In the genomic region with DNA sequence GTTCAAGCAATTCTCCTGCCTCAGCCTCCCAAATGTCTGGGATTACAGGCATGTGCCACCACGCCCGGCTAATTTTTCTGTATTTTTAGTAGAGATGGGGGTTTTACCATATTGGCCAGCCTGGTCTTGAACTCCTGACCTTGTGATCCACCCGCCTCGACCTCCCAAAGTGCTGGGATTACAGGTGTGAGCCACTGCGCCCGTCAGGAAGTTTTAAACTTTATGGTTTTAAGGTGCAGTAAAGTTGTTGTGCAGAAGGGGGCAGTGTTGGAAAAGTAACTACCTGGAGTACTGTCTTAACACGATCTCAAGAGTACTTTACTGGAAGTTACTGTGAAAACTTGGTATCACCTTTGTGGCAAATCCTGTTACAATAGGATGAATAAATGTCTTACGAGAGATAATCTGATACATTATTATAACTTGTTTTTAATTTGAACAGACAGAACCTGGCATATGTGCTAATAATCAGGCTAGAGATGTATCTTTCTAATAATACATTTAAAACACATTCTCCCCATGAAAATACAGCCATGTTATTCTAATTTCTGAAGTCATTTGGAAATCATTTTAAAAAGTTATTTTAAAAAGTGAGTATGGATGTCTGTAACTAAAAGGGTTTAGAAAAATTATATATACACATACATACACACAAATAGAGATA, we compare ENCODE assay signal across 8 cellular contexts. TPM values are rescaled to one million over a fixed set of nuclear protein-coding genes. Genes with fewer than 3 reads are reported as not detected.
DNase-seq lines count a peak whose midpoint lies in the region; ATAC-seq and TF ChIP-seq lines count a peak whose summit lies in the region.

No MANE protein-coding gene starts in this region.

- CTCF ChIA-PET in activated CD8-positive, alpha-beta memory T cell treated with anti-CD3 and anti-CD28 coated beads, Interleukin-2, amount 10 ng/mL, durations not matched to agents 7 days and 5 days (lab: Charles Lee): interaction anchor here (0.6 to 2.8 kb wide), 18 partner anchors 10 to 262 kb away, joined by 3 to 14 read pairs (median 3); a partner anchor contains a TSS

- no peak for TF ChIP-seq POLR2A in erythroblast (IDR thresholded peaks at IDR 0.05; ENCODE audit: low read length)

- H3K27me3 Mint-ChIP-seq in activated CD8-positive, alpha-beta memory T cell treated with anti-CD3 and anti-CD28 coated beads, Interleukin-2, amount 10 ng/mL, durations not matched to agents 7 days and 5 days: no peaks in the 10 kb centered on the region
- H3K27me3 Mint-ChIP-seq in natural killer cell treated with Interleukin-12 subunit alpha and Interleukin-12 subunit beta and Interleukin-15 and Interleukin-18, amount 100 ng/mL, for 72 hours: no peaks in the 10 kb centered on the region
- no peaks in the 10 kb centered on the region for H3K27me3 Mint-ChIP-seq in type B pancreatic cell

- no peaks in the 10 kb centered on the region for H3K9me3 Mint-ChIP-seq in activated CD8-positive, alpha-beta memory T cell treated with anti-CD3 and anti-CD28 coated beads, Interleukin-2, amount 10 ng/mL, durations not matched to agents 7 days and 5 days (ENCODE audit: low read depth)
- H3K9me3 Mint-ChIP-seq in natural killer cell treated with Interleukin-12 subunit alpha and Interleukin-12 subunit beta and Interleukin-15 and Interleukin-18, amount 100 ng/mL, for 72 hours: no peaks in the 10 kb centered on the region
- H3K9me3 Mint-ChIP-seq in type B pancreatic cell: no peaks in the 10 kb centered on the region

- peak; percentile 8 for DNase-seq in CMK (ENCODE audit: low read depth)
- peak; percentile 35 for DNase-seq in HCEC 1CT
- DNase-seq in NCI-H748 (lab: John Stamatoyannopoulos, UW; ENCODE audit: unreplicated experiment): peak; percentile 15
- peak; percentile 71 for DNase-seq in activated CD8-positive, alpha-beta memory T cell treated with anti-CD3 and anti-CD28 coated beads, Interleukin-2, amount 10 ng/mL, durations not matched to agents 7 days and 5 days
- peak; percentile 61 to 81 for DNase-seq in erythroblast (lab: John Stamatoyannopoulos, UW)
- DNase-seq in natural killer cell treated with Interleukin-12 subunit alpha and Interleukin-12 subunit beta and Interleukin-15 and Interleukin-18, amount 100 ng/mL, for 72 hours (ENCODE audit: low spot score): peak; percentile 73
- DNase-seq in type B pancreatic cell (ENCODE audit: extremely low spot score, unreplicated experiment): no peak

- H3K4me1 Mint-ChIP-seq in activated CD8-positive, alpha-beta memory T cell treated with anti-CD3 and anti-CD28 coated beads, Interleukin-2, amount 10 ng/mL, durations not matched to agents 7 days and 5 days: peaks cover 10% of the 10 kb centered on the region
- no peaks in the 10 kb centered on the region for H3K4me1 Mint-ChIP-seq in natural killer cell treated with Interleukin-12 subunit alpha and Interleukin-12 subunit beta and Interleukin-15 and Interleukin-18, amount 100 ng/mL, for 72 hours (ENCODE audit: low read depth in 2 of 2)
- H3K4me1 Mint-ChIP-seq in type B pancreatic cell (ENCODE audit: unreplicated experiment): peaks cover 3% of the 10 kb centered on the region

- peak; percentile 83 for TF ChIP-seq CTCF in type B pancreatic cell (conservative IDR thresholded peaks at IDR 0.05)

- H3K36me3 Mint-ChIP-seq in activated CD8-positive, alpha-beta memory T cell treated with anti-CD3 and anti-CD28 coated beads, Interleukin-2, amount 10 ng/mL, durations not matched to agents 7 days and 5 days: no peaks in the 10 kb centered on the region
- no peaks in the 10 kb centered on the region for H3K36me3 Mint-ChIP-seq in natural killer cell treated with Interleukin-12 subunit alpha and Interleukin-12 subunit beta and Interleukin-15 and Interleukin-18, amount 100 ng/mL, for 72 hours
- no peaks in the 10 kb centered on the region for H3K36me3 Mint-ChIP-seq in type B pancreatic cell

- no peak overlapping the region for H3K27ac Mint-ChIP-seq in activated CD8-positive, alpha-beta memory T cell treated with anti-CD3 and anti-CD28 coated beads, Interleukin-2, amount 10 ng/mL, durations not matched to agents 7 days and 5 days
- H3K27ac Mint-ChIP-seq in natural killer cell treated with Interleukin-12 subunit alpha and Interleukin-12 subunit beta and Interleukin-15 and Interleukin-18, amount 100 ng/mL, for 72 hours: no peak overlapping the region
- no peak overlapping the region for H3K27ac Mint-ChIP-seq in type B pancreatic cell

- H3K4me3 Mint-ChIP-seq in activated CD8-positive, alpha-beta memory T cell treated with anti-CD3 and anti-CD28 coated beads, Interleukin-2, amount 10 ng/mL, durations not matched to agents 7 days and 5 days: no peak overlapping the region
- H3K4me3 Mint-ChIP-seq in natural killer cell treated with Interleukin-12 subunit alpha and Interleukin-12 subunit beta and Interleukin-15 and Interleukin-18, amount 100 ng/mL, for 72 hours: no peak overlapping the region
- no peak overlapping the region for H3K4me3 Mint-ChIP-seq in type B pancreatic cell

- ATAC-seq in activated CD8-positive, alpha-beta memory T cell treated with anti-CD3 and anti-CD28 coated beads, Interleukin-2, amount 10 ng/mL, durations not matched to agents 7 days and 5 days: peak; percentile 87
- peak; percentile 70 to 71 for ATAC-seq in natural killer cell treated with Interleukin-12 subunit alpha and Interleukin-12 subunit beta and Interleukin-15 and Interleukin-18, amount 100 ng/mL, for 72 hours
- no peak for ATAC-seq in GM21526 (IDR thresholded peaks at IDR 0.05; ENCODE audit: low FRiP score, unreplicated experiment)

RNA-seq across cellular contexts. Expression of a gene that starts 10.8 kb away (rescaled TPM):
- 1 to 10 TPM; 1.6 TPM for total RNA-seq in activated CD8-positive, alpha-beta memory T cell treated with anti-CD3 and anti-CD28 coated beads, Interleukin-2, amount 10 ng/mL, durations not matched to agents 7 days and 5 days
- 1 to 10 TPM; 2.6 to 4.5 TPM for total RNA-seq in natural killer cell treated with Interleukin-12 subunit alpha and Interleukin-12 subunit beta and Interleukin-15 and Interleukin-18, amount 100 ng/mL, for 72 hours
- 1.3 and 1.7 TPM in 2 replicates for total RNA-seq in type B pancreatic cell (ENCODE audit: low replicate concordance)

RNA-seq across cellular contexts. Expression of a gene that starts 48.7 kb away (rescaled TPM):
- total RNA-seq in activated CD8-positive, alpha-beta memory T cell treated with anti-CD3 and anti-CD28 coated beads, Interleukin-2, amount 10 ng/mL, durations not matched to agents 7 days and 5 days: 10 to 100 TPM; 17.4 to 18.8 TPM
- total RNA-seq in natural killer cell treated with Interleukin-12 subunit alpha and Interleukin-12 subunit beta and Interleukin-15 and Interleukin-18, amount 100 ng/mL, for 72 hours: 10 to 100 TPM; 15.7 to 22.3 TPM
- 16.6 and 20.7 TPM in 2 replicates for total RNA-seq in type B pancreatic cell (ENCODE audit: low replicate concordance)
